In the genomic region with DNA sequence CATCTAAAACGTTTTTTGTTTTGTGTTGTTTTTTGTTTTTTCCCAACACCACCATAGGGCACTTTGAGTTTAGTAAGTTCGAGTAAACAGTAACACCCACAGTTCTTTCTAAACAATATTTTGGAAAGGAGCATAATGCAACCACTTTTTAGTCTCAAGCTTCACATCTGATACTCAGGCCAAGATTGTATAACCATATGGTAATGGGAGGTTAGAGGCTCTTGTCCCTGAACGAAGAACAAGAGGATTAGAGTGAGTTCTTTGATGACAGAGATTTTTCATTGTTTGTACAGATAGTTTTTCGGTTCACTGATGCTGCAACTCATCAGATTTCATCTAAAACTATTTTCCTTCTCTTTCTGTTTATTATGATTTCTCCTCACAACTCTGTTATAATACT, we compare ENCODE assay signal across 14 cellular contexts.
DNase-seq lines count a peak whose midpoint lies in the region; ATAC-seq and TF ChIP-seq lines count a peak whose summit lies in the region.
"Had no signal": no experiment of that assay in that cellular context is flagged by ENCODE, and none has a peak within 500 bp of the region (broad histone marks: within the 10 kb centered on the region; RNA-seq: fewer than 3 reads in every experiment).

No MANE protein-coding gene starts in this region.

- H3K4me3 ChIP-seq in GM23338 = no peak overlapping the region
- H3K4me3 ChIP-seq in endodermal cell (ENCODE audit: low read length) = no peak overlapping the region
- H3K4me3 ChIP-seq: K562, Peyer's patch had no signal

- no peaks in the 10 kb centered on the region for H3K9me2 ChIP-seq in GM23338 (ENCODE audit: insufficient read depth)
- H3K9me2 ChIP-seq: SK-N-SH had no signal

- peak overlapping the region; percentile 5; the same call in 1 of the 2 replicates for H3K4me2 ChIP-seq in GM23338
- H3K4me2 ChIP-seq: SK-N-SH had no signal

- 67 to 83% methylated on average over 1 to 4 of the region's 4 CpGs for WGBS in endodermal cell (ENCODE audit: insufficient coverage in 1 of 2, insufficient read length in 1 of 2), 2 experiments

- H3K9me3 Mint-ChIP-seq in GM23338 (no peaks in the 10 kb centered on the region), endodermal cell (no peaks in the 10 kb centered on the region), nephron (no peaks in the 10 kb centered on the region)
- no peaks in the 10 kb centered on the region for H3K9me3 Mint-ChIP-seq in activated naive CD8-positive, alpha-beta T cell treated with anti-CD3 and anti-CD28 coated beads for 36 hours

- peaks cover 4% of the 10 kb centered on the region; the same call in 1 of the 2 replicates for H3K36me3 ChIP-seq in GM23338 (ENCODE audit: insufficient read depth)
- H3K36me3 ChIP-seq in endodermal cell (ENCODE audit: control insufficient read depth, insufficient read depth, low read length) = peaks cover 46% of the 10 kb centered on the region
- H3K36me3 ChIP-seq: Peyer's patch had no signal

- H3K27me3 ChIP-seq in GM23338 (ENCODE audit: insufficient read depth) (no peaks in the 10 kb centered on the region), endodermal cell (ENCODE audit: control insufficient read depth, insufficient read depth, low read length, poor library complexity, severe bottlenecking) (no peaks in the 10 kb centered on the region)
- H3K27me3 ChIP-seq: Peyer's patch had no signal

- H3K9ac ChIP-seq in endodermal cell (ENCODE audit: extremely low read depth, low read length, poor library complexity, severe bottlenecking) = no peak overlapping the region
- H3K9ac ChIP-seq: SK-N-SH had no signal

- no peak overlapping the region for H3K4me3 Mint-ChIP-seq in GM23338
- no peak overlapping the region for H3K4me3 Mint-ChIP-seq in endodermal cell
- H3K4me3 Mint-ChIP-seq in nephron = no peak overlapping the region
- H3K4me3 Mint-ChIP-seq in activated naive CD8-positive, alpha-beta T cell treated with anti-CD3 and anti-CD28 coated beads for 36 hours = no peak overlapping the region

- no peak overlapping the region for H2AFZ ChIP-seq in GM23338

- H3F3A ChIP-seq in GM23338 (replicated peaks; ENCODE audit: low read depth) = peaks cover 8% of the 10 kb centered on the region; the same call in 1 of the 2 replicates

- H3K4me1 Mint-ChIP-seq in GM23338 (peaks cover 29% of the 10 kb centered on the region), endodermal cell (peaks cover 10% of the 10 kb centered on the region), nephron (peaks cover 49% of the 10 kb centered on the region)
- H3K4me1 Mint-ChIP-seq in activated naive CD8-positive, alpha-beta T cell treated with anti-CD3 and anti-CD28 coated beads for 36 hours = no peaks in the 10 kb centered on the region

- H3K27ac Mint-ChIP-seq in GM23338 (no peak overlapping the region; the same call in 1 of the 2 replicates), endodermal cell (peak overlapping the region; percentile 11), nephron (peak overlapping the region; percentile 23 to 69 (median 62))
- H3K27ac Mint-ChIP-seq in activated naive CD8-positive, alpha-beta T cell treated with anti-CD3 and anti-CD28 coated beads for 36 hours = no peak overlapping the region

- TF ChIP-seq CTCF in GM23338 (conservative IDR thresholded peaks at IDR 0.05; ENCODE audit: low read depth in 2 of 2) (no peak), endodermal cell (conservative IDR thresholded peaks at IDR 0.05) (no peak), nephron (IDR thresholded peaks at IDR 0.05; ENCODE audit: unreplicated experiment in 3 of 3) (no peak)

- H3K79me2 ChIP-seq in GM23338 (replicated peaks; ENCODE audit: insufficient read depth) = no peaks in the 10 kb centered on the region

- DNase-seq in GM23338 (ENCODE audit: low spot score) (no peak), NCI-H2171 (lab: John Stamatoyannopoulos, UW) (peak; percentile 13), endodermal cell (no peak), mesenteric fat pad (ENCODE audit: low spot score) (no peak)
- no peak for DNase-seq in activated naive CD8-positive, alpha-beta T cell treated with anti-CD3 and anti-CD28 coated beads for 36 hours
- DNase-seq: DMS 273 treated with DMSO at 0.1 percent for 48 hours, NCI-H187, Peyer's patch, SK-N-SH had no signal

- H3K27me3 Mint-ChIP-seq in GM23338 (ENCODE audit: insufficient read depth, low read depth, poor library complexity) (no peaks in the 10 kb centered on the region), endodermal cell (ENCODE audit: insufficient read depth) (no peaks in the 10 kb centered on the region), nephron (ENCODE audit: low read depth) (no peaks in the 10 kb centered on the region)
- no peaks in the 10 kb centered on the region for H3K27me3 Mint-ChIP-seq in activated naive CD8-positive, alpha-beta T cell treated with anti-CD3 and anti-CD28 coated beads for 36 hours

- no peaks in the 10 kb centered on the region for H3K9me3 ChIP-seq in endodermal cell (ENCODE audit: control insufficient read depth, low read length)
- H3K9me3 ChIP-seq: Peyer's patch, SK-N-SH had no signal

- H3K4me1 ChIP-seq in GM23338 (ENCODE audit: insufficient read depth) (peaks cover 16% of the 10 kb centered on the region; the same call in 1 of the 2 replicates), endodermal cell (ENCODE audit: control insufficient read depth, insufficient read depth, low read length) (peaks cover 6% of the 10 kb centered on the region)

- H3K27ac ChIP-seq in GM23338 (ENCODE audit: low read depth) (peak overlapping the region; percentile 41; the same call in 1 of the 2 replicates), endodermal cell (ENCODE audit: low read depth, low read length) (no peak overlapping the region)
- H3K27ac ChIP-seq: C4-2B, Peyer's patch had no signal

- no peaks in the 10 kb centered on the region for H4K20me1 ChIP-seq in GM23338 (replicated peaks; ENCODE audit: insufficient read depth)

- no peak for ATAC-seq in GM23338
- ATAC-seq in HG03354 (IDR thresholded peaks at IDR 0.05; ENCODE audit: poor library complexity, severe bottlenecking, unreplicated experiment) = no peak
- ATAC-seq: K562, Right ventricle myocardium inferior had no signal

- H3K36me3 Mint-ChIP-seq in GM23338 (ENCODE audit: low read depth) (peaks cover 31% of the 10 kb centered on the region), endodermal cell (ENCODE audit: low read depth) (peaks cover 19% of the 10 kb centered on the region), nephron (ENCODE audit: low read depth) (peaks cover 5% of the 10 kb centered on the region)
- peaks cover 23% of the 10 kb centered on the region for H3K36me3 Mint-ChIP-seq in activated naive CD8-positive, alpha-beta T cell treated with anti-CD3 and anti-CD28 coated beads for 36 hours

TF ChIP-seq in GM23338, 12 proteins besides CTCF, POLR2A, EP300 and RAD21:
- no peak for TF ChIP-seq STAT1 (IDR thresholded peaks at IDR 0.05; ENCODE audit: unreplicated experiment)
- no peak for TF ChIP-seq EZH2 (IDR thresholded peaks at IDR 0.05; ENCODE audit: low read depth, unreplicated experiment)
- TF ChIP-seq CREB1 (CRISPR knock-in tag; IDR thresholded peaks at IDR 0.05; ENCODE audit: low read depth) = no peak
- TF ChIP-seq ZNF114 (CRISPR knock-in tag; IDR thresholded peaks at IDR 0.05) = no peak
- TF ChIP-seq JUNB (IDR thresholded peaks at IDR 0.05; ENCODE audit: unreplicated experiment) = no peak
- TF ChIP-seq ZNF331 (CRISPR knock-in tag; IDR thresholded peaks at IDR 0.05; ENCODE audit: low read depth) = no peak

Comparison
In these comparisons a context has a peak if more than half of its experiments do, and no peak if none do; other contexts are left out.
1. H3K27ac Mint-ChIP-seq: peak in endodermal cell (single experiment) and nephron (3 of 3); none in GM23338 (single experiment) and activated naive CD8-positive, alpha-beta T cell treated with anti-CD3 and anti-CD28 coated beads for 36 hours (single experiment).